ENCODE assay signal across 8 cellular contexts in the genomic region with DNA sequence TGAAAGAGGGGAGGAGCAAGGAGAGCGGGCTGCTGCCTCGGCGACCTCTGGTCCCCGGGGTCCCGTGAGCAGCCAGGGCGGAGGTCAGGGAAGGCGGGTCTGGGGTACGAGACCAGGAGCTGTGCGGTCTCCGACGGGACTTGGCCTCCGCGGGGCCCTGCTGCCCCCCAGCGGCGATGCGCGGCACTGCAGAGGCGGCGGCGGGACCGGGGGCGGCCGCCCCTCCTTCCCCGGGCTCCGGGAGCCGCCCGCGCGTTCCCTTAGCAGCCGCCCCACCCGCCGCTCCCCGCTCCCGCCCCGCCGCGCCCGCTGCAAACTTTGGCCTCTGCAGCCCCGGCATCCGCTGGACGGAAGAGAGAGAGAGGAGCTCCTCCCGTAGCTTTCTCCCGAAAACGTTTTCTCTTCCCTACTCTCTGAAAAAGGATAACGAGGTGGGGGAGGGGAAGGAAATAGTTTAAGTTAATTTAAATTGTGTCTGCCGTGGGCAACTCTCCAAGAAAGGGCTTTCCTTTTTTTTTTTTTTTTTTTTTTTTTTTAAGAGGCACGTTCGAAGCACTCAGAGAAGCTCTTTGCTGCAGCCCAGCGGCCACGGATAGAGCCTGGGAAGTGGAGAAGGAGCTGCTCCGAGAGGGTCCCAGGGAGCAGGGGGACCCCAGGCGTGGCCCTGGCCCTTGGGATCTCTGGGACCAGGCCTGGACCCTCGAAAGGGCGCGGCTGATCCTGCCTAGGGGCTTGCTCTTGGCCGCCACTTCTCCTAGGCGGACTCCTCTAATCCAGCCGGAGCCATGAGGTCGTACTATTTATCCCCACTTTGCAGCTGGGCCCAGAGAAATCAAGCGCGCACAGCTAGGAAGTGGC. TPM values are rescaled to one million over a fixed set of nuclear protein-coding genes. Genes with fewer than 3 reads are reported as not detected.
DNase-seq lines count a peak whose midpoint lies in the region; ATAC-seq lines count a peak whose summit lies in the region.

No MANE protein-coding gene starts in this region.

- peak; percentile 79 for DNase-seq in Caki2 (ENCODE audit: low read depth)
- DNase-seq in NCI-H748 (lab: John Stamatoyannopoulos, UW; ENCODE audit: unreplicated experiment), result peak; percentile 75
- peak; percentile 57 to 67 for DNase-seq in activated CD8-positive, alpha-beta memory T cell treated with anti-CD3 and anti-CD28 coated beads for 4 hours (ENCODE audit: low read depth in 2 of 2)
- peak; percentile 71 to 81 (median 81) for DNase-seq in effector memory CD8-positive, alpha-beta T cell
- peak; percentile 51 to 64 for DNase-seq in stimulated activated CD8-positive, alpha-beta memory T cell treated with anti-CD3 and anti-CD28 coated beads, Interleukin-15, amount 100 ng/mL, for 4 hours (ENCODE audit: low read depth in 2 of 2)

- in situ Hi-C loops in Caki2 (cut with HindIII; ENCODE audit: low pct_unique_long_range_greater_than_20kb, low sequenced_read_pairs), result no loop called here

- H3K4me1 ChIP-seq in mesodermal cell (ENCODE audit: control insufficient read depth, insufficient read depth, low read length, poor library complexity, severe bottlenecking), result no peaks in the 10 kb centered on the region

- peaks cover 7 to 12% of the 10 kb centered on the region in 2 donors for H3K27me3 Mint-ChIP-seq in effector memory CD8-positive, alpha-beta T cell

- peak overlapping the region; percentile 39 for H3K4me3 ChIP-seq in mesodermal cell (ENCODE audit: extremely low read depth, insufficient read depth, low read length, poor library complexity, severe bottlenecking)

- no peaks in the 10 kb centered on the region for H3K36me3 ChIP-seq in mesodermal cell (ENCODE audit: control insufficient read depth, insufficient read depth, low read length)

- H3K4me1 Mint-ChIP-seq in effector memory CD8-positive, alpha-beta T cell (ENCODE audit: low read depth in 2 of 2), result peaks cover 8% of the 10 kb centered on the region in 2 donors

- no peaks in the 10 kb centered on the region for H3K9me3 Mint-ChIP-seq in effector memory CD8-positive, alpha-beta T cell

- peak overlapping the region; percentile 67 to 74 for H3K4me3 Mint-ChIP-seq in effector memory CD8-positive, alpha-beta T cell

- 14 to 21% methylated on average over 27 to 34 of the region's 61 CpGs for WGBS in mesodermal cell (ENCODE audit: insufficient coverage in 2 of 2), 2 experiments

- no peaks in the 10 kb centered on the region for H3K36me3 Mint-ChIP-seq in effector memory CD8-positive, alpha-beta T cell (ENCODE audit: insufficient read depth)

- no peaks in the 10 kb centered on the region for H3K9me3 ChIP-seq in mesodermal cell (ENCODE audit: control insufficient read depth, low read length)

- peak; percentile 45 for ATAC-seq in HG02623 (IDR thresholded peaks at IDR 0.05; ENCODE audit: unreplicated experiment)
- peak; percentile 94 for ATAC-seq in effector memory CD8-positive, alpha-beta T cell (replicated peaks)
- no peak for ATAC-seq in HG03520 (IDR thresholded peaks at IDR 0.05; ENCODE audit: unreplicated experiment)

- H3K27ac ChIP-seq in mesodermal cell (ENCODE audit: low read depth, low read length, severe bottlenecking), result peak overlapping the region; percentile 62

- H3K27ac Mint-ChIP-seq in effector memory CD8-positive, alpha-beta T cell, result peak overlapping the region; percentile 29 to 77

RNA-seq across cellular contexts. Expression of a gene that starts 43.2 kb away (rescaled TPM):
- not detected in 2 replicates for total RNA-seq in Caki2 (2014; rRNA removed; shearing (Covaris generic); ENCODE audit: low replicate concordance)
- not detected for polyA plus RNA-seq in mesodermal cell (2013, experiment 1 of 2)
- polyA plus RNA-seq in mesodermal cell (2013, experiment 2 of 2), result not detected
